In genomic region chr17:82981141-82981540, GRCh38 we compare ENCODE assay signal across 21 cellular contexts.
"Had no signal": no experiment of that assay in that cellular context is flagged by ENCODE, and none has a peak within 500 bp of the region (broad histone marks: within the 10 kb centered on the region; RNA-seq: fewer than 3 reads in every experiment).

No MANE protein-coding gene starts in this region.

- H3K9me3 ChIP-seq: left ventricle myocardium inferior, mucosa of descending colon, prostate gland, right atrium auricular region, suprapubic skin had no signal

- H3K27me3 ChIP-seq: dorsolateral prefrontal cortex, right atrium auricular region, suprapubic skin had no signal

- H3K4me3 ChIP-seq: dorsolateral prefrontal cortex, left ventricle myocardium inferior, mucosa of descending colon, prostate gland, right atrium auricular region, suprapubic skin had no signal

- H3K9me3 Mint-ChIP-seq: activated CD4-positive, alpha-beta memory T cell treated with anti-CD3 and anti-CD28 coated beads, Interleukin-2, amount 10 ng/mL, durations not matched to agents 7 days and 5 days; naive B cell; stimulated activated naive CD8-positive, alpha-beta T cell treated with anti-CD3 and anti-CD28 coated beads, Interleukin-15, amount 100 ng/mL, for 72 hours; type B pancreatic cell had no signal

- H3K36me3 ChIP-seq: left ventricle myocardium inferior, prostate gland, right atrium auricular region, suprapubic skin, WERI-Rb-1 had no signal

- H3K27me3 Mint-ChIP-seq: activated CD4-positive, alpha-beta T cell treated with anti-CD3 and anti-CD28 coated beads for 36 hours; activated CD8-positive, alpha-beta memory T cell treated with anti-CD3 and anti-CD28 coated beads, Interleukin-2, amount 10 ng/mL, durations not matched to agents 7 days and 5 days; activated naive CD8-positive, alpha-beta T cell treated with anti-CD3 and anti-CD28 coated beads for 36 hours; memory B cell; stimulated activated naive CD8-positive, alpha-beta T cell treated with anti-CD3 and anti-CD28 coated beads, Interleukin-15, amount 100 ng/mL, for 72 hours; type B pancreatic cell had no signal

- H3K4me1 ChIP-seq: left ventricle myocardium inferior, prostate gland, right atrium auricular region had no signal

- H3K27ac Mint-ChIP-seq: activated CD4-positive, alpha-beta memory T cell treated with anti-CD3 and anti-CD28 coated beads, Interleukin-2, amount 10 ng/mL, durations not matched to agents 7 days and 5 days; activated CD4-positive, alpha-beta T cell treated with anti-CD3 and anti-CD28 coated beads for 36 hours; activated CD8-positive, alpha-beta memory T cell treated with anti-CD3 and anti-CD28 coated beads, Interleukin-2, amount 10 ng/mL, durations not matched to agents 7 days and 5 days; activated naive CD8-positive, alpha-beta T cell treated with anti-CD3 and anti-CD28 coated beads for 36 hours; stimulated activated naive CD8-positive, alpha-beta T cell treated with anti-CD3 and anti-CD28 coated beads, Interleukin-15, amount 100 ng/mL, for 72 hours; type B pancreatic cell had no signal

- H3K4me3 Mint-ChIP-seq: activated CD4-positive, alpha-beta memory T cell treated with anti-CD3 and anti-CD28 coated beads, Interleukin-2, amount 10 ng/mL, durations not matched to agents 7 days and 5 days; activated CD4-positive, alpha-beta T cell treated with anti-CD3 and anti-CD28 coated beads for 36 hours; activated CD8-positive, alpha-beta memory T cell treated with anti-CD3 and anti-CD28 coated beads, Interleukin-2, amount 10 ng/mL, durations not matched to agents 7 days and 5 days; activated naive CD8-positive, alpha-beta T cell treated with anti-CD3 and anti-CD28 coated beads for 36 hours; memory B cell; neural crest cell; stimulated activated naive CD8-positive, alpha-beta T cell treated with anti-CD3 and anti-CD28 coated beads, Interleukin-15, amount 100 ng/mL, for 72 hours; type B pancreatic cell had no signal

- DNase-seq: activated CD4-positive, alpha-beta memory T cell treated with anti-CD3 and anti-CD28 coated beads, Interleukin-2, amount 10 ng/mL, durations not matched to agents 7 days and 5 days; activated CD4-positive, alpha-beta T cell treated with anti-CD3 and anti-CD28 coated beads for 36 hours; activated CD8-positive, alpha-beta memory T cell treated with anti-CD3 and anti-CD28 coated beads, Interleukin-2, amount 10 ng/mL, durations not matched to agents 7 days and 5 days; activated naive CD8-positive, alpha-beta T cell treated with anti-CD3 and anti-CD28 coated beads for 36 hours; amniotic stem cell; dorsolateral prefrontal cortex; erythroblast; hypothalamus; left ventricle myocardium inferior; mucosa of descending colon; naive B cell; stimulated activated CD4-positive, alpha-beta T cell treated with anti-CD3 and anti-CD28 coated beads, Interleukin-2, amount 100 ng/mL, for 24 hours; stimulated activated naive CD8-positive, alpha-beta T cell treated with anti-CD3 and anti-CD28 coated beads, Interleukin-15, amount 100 ng/mL, for 72 hours; T-helper 2 cell; WERI-Rb-1 had no signal

- H3K27ac ChIP-seq: dorsolateral prefrontal cortex, left ventricle myocardium inferior, prostate gland, right atrium auricular region, suprapubic skin, WERI-Rb-1 had no signal

- ATAC-seq: activated CD4-positive, alpha-beta T cell treated with anti-CD3 and anti-CD28 coated beads for 36 hours; activated CD8-positive, alpha-beta memory T cell treated with anti-CD3 and anti-CD28 coated beads, Interleukin-2, amount 10 ng/mL, durations not matched to agents 7 days and 5 days; mucosa of descending colon; stimulated activated naive CD8-positive, alpha-beta T cell treated with anti-CD3 and anti-CD28 coated beads, Interleukin-15, amount 100 ng/mL, for 72 hours had no signal

- H3K36me3 Mint-ChIP-seq: naive B cell had no signal
